ENCODE assay signal across 8 cellular contexts in genomic region chr10:72309290-72310240, GRCh38. TPM values are rescaled to one million over a fixed set of nuclear protein-coding genes. Genes with fewer than 3 reads are reported as not detected.
A peak's percentile ranks its signal among the peaks of the same experiment; 100 is the strongest.
DNase-seq lines count a peak whose midpoint lies in the region; ATAC-seq, FAIRE-seq and TF ChIP-seq lines count a peak whose summit lies in the region.

No MANE protein-coding gene starts in this region.

- no peaks in the 10 kb centered on the region for H3K27me3 ChIP-seq in upper lobe of right lung
- H3K27me3 ChIP-seq in aorta (ENCODE audit: control insufficient read depth in 1 of 2, insufficient read depth in 2 of 2, low read length in 1 of 2): no peaks in the 10 kb centered on the region

- H3K27ac ChIP-seq in caudate nucleus (ENCODE audit: low read depth, low read length) (peak overlapping the region; percentile 69), upper lobe of right lung (peak overlapping the region; percentile 52), aorta (ENCODE audit: low read depth in 1 of 2, low read length in 2 of 2) (no peak overlapping the region)

- H3K4me1 ChIP-seq in upper lobe of right lung: peaks cover 50% of the 10 kb centered on the region
- no peaks in the 10 kb centered on the region for H3K4me1 ChIP-seq in aorta (ENCODE audit: control insufficient read depth in 1 of 2, insufficient read depth in 2 of 2, low read length in 2 of 2)

- peak overlapping the region; percentile 30 for H3K4me3 Mint-ChIP-seq in activated T-cell treated with anti-CD3 and anti-CD28 coated beads, Interleukin-2, amount 50 U/mL, for 24 hours

- H3K9me3 ChIP-seq in upper lobe of right lung (no peaks in the 10 kb centered on the region), aorta (ENCODE audit: control insufficient read depth, low read length) (no peaks in the 10 kb centered on the region)

- H3K36me3 ChIP-seq in upper lobe of right lung (no peaks in the 10 kb centered on the region), aorta (ENCODE audit: control insufficient read depth in 1 of 2, insufficient read depth in 2 of 2, low read length in 1 of 2) (no peaks in the 10 kb centered on the region)

- no peak for FAIRE-seq in HTR-8/SVneo (lab: Jason Lieb, UNC)

- TF ChIP-seq CTCF in upper lobe of right lung (IDR thresholded peaks at IDR 0.05): no peak

- H3K4me3 ChIP-seq in upper lobe of right lung (no peak overlapping the region), aorta (ENCODE audit: low read length in 2 of 2) (no peak overlapping the region)

- intact Hi-C loops in upper lobe of right lung (cut with DNase I): no loop called here
- intact Hi-C loops in aorta (cut with DNase I): no loop called here

- peaks cover 70% of the 10 kb centered on the region for H3K4me1 Mint-ChIP-seq in activated T-cell treated with anti-CD3 and anti-CD28 coated beads, Interleukin-2, amount 50 U/mL, for 24 hours (ENCODE audit: low read depth)

- 65 to 69% methylated on average over 20 to 21 of the region's 21 CpGs for WGBS in aorta, 2 donors

- H3K27ac Mint-ChIP-seq in activated T-cell treated with anti-CD3 and anti-CD28 coated beads, Interleukin-2, amount 50 U/mL, for 24 hours: peak overlapping the region; percentile 91

- no peaks in the 10 kb centered on the region for H3K27me3 Mint-ChIP-seq in activated T-cell treated with anti-CD3 and anti-CD28 coated beads, Interleukin-2, amount 50 U/mL, for 24 hours

- ATAC-seq in upper lobe of right lung (peak; percentile 79), aorta (ENCODE audit: low FRiP score) (no peak), HG03039 (IDR thresholded peaks at IDR 0.05; ENCODE audit: unreplicated experiment) (no peak)

- H3K36me3 Mint-ChIP-seq in activated T-cell treated with anti-CD3 and anti-CD28 coated beads, Interleukin-2, amount 50 U/mL, for 24 hours (ENCODE audit: low read depth): no peaks in the 10 kb centered on the region

- no peak for DNase-seq in activated T-cell treated with anti-CD3 and anti-CD28 coated beads, Interleukin-2, amount 50 U/mL, for 24 hours
- no peak for DNase-seq in activated T-cell treated with anti-CD3 and anti-CD28 coated beads, Interleukin-2, amount 50 U/mL, for 1 hour
- DNase-seq in caudate nucleus (lab: John Stamatoyannopoulos, UW) (peak in 52 of 61 donors; percentile 16 to 80 (median 57)), midbrain (lab: John Stamatoyannopoulos, UW) (peak; percentile 52), upper lobe of right lung (peak; percentile 72), aorta (no peak), HTR-8/SVneo (ENCODE audit: insufficient read length, low spot score) (no peak)

- no peaks in the 10 kb centered on the region for H3K9me3 Mint-ChIP-seq in activated T-cell treated with anti-CD3 and anti-CD28 coated beads, Interleukin-2, amount 50 U/mL, for 24 hours

RNA-seq across cellular contexts. Expression of gene DDIT4, which starts 35.8 kb away (rescaled TPM):
- total RNA-seq in upper lobe of right lung (200 TPM), aorta (100 to 1,000 TPM; 104 to 126 TPM)
- polyA plus RNA-seq in aorta: 10 to 100 TPM; 55.9 to 96.5 TPM

RNA-seq across cellular contexts. Expression of gene DNAJB12, which starts 45.2 kb away (rescaled TPM):
- total RNA-seq in upper lobe of right lung: 39.9 TPM
- 10 to 100 TPM; 33.1 to 34.7 TPM for total RNA-seq in aorta
- polyA plus RNA-seq in aorta: 10 to 100 TPM; 12.0 to 30.3 TPM

Comparison
In these comparisons a context has a peak if more than half of its experiments do, and no peak if none do; other contexts are left out.
1. DNase-seq: peak in caudate nucleus (52 of 61), midbrain (single experiment) and upper lobe of right lung (single experiment); none in activated T-cell treated with anti-CD3 and anti-CD28 coated beads, Interleukin-2, amount 50 U/mL, for 24 hours (single experiment), activated T-cell treated with anti-CD3 and anti-CD28 coated beads, Interleukin-2, amount 50 U/mL, for 1 hour (single experiment), aorta (0 of 2) and HTR-8/SVneo (single experiment).
2. H3K27ac ChIP-seq: peak in caudate nucleus (single experiment) and upper lobe of right lung (single experiment); none in aorta (0 of 2).